ENCODE assay signal across 19 cellular contexts in the genomic region with DNA sequence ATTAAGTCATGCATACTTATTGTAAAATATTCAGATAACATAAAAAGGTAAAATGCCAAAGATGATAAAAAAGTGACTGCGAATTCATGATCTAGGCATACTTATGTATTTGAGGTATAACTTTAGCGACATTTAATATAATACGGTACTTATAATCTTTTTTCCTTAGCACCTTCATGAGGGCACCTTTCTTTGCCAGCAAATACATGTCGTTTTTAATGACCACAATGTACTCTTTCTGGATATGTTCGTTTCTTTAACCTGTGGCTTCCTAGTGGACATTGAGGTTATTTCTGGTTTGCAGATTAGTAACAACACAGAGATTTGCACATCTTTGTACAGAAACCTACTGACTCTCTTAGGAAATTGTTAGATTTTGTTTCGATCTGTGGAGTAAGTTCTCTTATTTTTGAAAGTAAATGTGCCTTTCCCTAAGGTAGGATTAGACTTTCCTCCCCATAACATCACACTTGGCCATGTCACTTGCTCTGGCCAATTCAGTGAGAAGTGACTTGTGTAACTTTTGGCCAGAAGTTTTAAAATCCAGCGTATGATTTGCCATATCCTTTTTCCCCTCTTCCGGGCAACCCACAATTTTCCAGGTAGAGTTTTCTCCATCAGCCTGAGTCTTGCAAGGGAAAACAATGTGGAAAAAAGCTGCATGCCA. TPM values are rescaled to one million over a fixed set of nuclear protein-coding genes. Genes with fewer than 3 reads are reported as not detected.
A peak's percentile ranks its signal among the peaks of the same experiment; 100 is the strongest.
DNase-seq lines count a peak whose midpoint lies in the region; ATAC-seq, FAIRE-seq and TF ChIP-seq lines count a peak whose summit lies in the region.
"Had no signal": no experiment of that assay in that cellular context is flagged by ENCODE, and none has a peak within 500 bp of the region (broad histone marks: within the 10 kb centered on the region; RNA-seq: fewer than 3 reads in every experiment).

No MANE protein-coding gene starts in this region.

- H2AFZ ChIP-seq in DND-41 (ENCODE audit: low read depth, low read length) (no peak overlapping the region), K562 (ENCODE audit: low read depth, low read length) (peak overlapping the region; percentile 29)

- DNase-seq in DND-41 (no peak), K562 (ENCODE audit: extremely low read depth in 1 of 4, low spot score in 3 of 4) (no peak), SKM-1 (lab: John Stamatoyannopoulos, UW; ENCODE audit: unreplicated experiment) (no peak)
- DNase-seq in activated T-cell treated with anti-CD3 and anti-CD28 coated beads, Interleukin-2, amount 50 U/mL, for 48 hours: no peak
- DNase-seq: Caco-2; CD4-positive, CD25-positive, alpha-beta regulatory T cell; H7; NCI-H1694 treated with DMSO at 0.1 percent for 48 hours; NCI-H510A; NCI-H748 treated with DMSO at 0.1 percent for 48 hours; NK-92 treated with Interleukin-12 subunit alpha and Interleukin-12 subunit beta, amount 100 ng/mL, for 24 hours; RPMI8226; SHP77 treated with DMSO at 0.1 percent for 48 hours; T-helper 1 cell had no signal

- no peak for FAIRE-seq in K562 (lab: Jason Lieb, UNC)

- H3K4me3 ChIP-seq in DND-41 (ENCODE audit: low read depth in 1 of 2, low read length in 2 of 2) (no peak overlapping the region), HUES48 (ENCODE audit: low read depth, low read length) (no peak overlapping the region), K562 (no peak overlapping the region), neutrophil (ENCODE audit: low read depth in 1 of 2, low read length in 1 of 2) (peak overlapping the region in 1 of 2 experiments; percentile 22)

- H3K27ac ChIP-seq in DND-41 (ENCODE audit: low read length): peak overlapping the region; percentile 29
- no peak overlapping the region for H3K27ac ChIP-seq in HUES48 (ENCODE audit: low read depth, low read length)
- H3K27ac ChIP-seq in K562 (ENCODE audit: extremely low read depth, low read depth, low read length): peak overlapping the region; percentile 72
- peak overlapping the region; percentile 78 for H3K27ac ChIP-seq in neutrophil

- H3K79me2 ChIP-seq in DND-41 (ENCODE audit: insufficient read depth, low read length): peaks cover 85% of the 10 kb centered on the region
- no peaks in the 10 kb centered on the region for H3K79me2 ChIP-seq in K562 (ENCODE audit: control insufficient read depth, insufficient read depth, low read length)

- peaks cover 3% of the 10 kb centered on the region for H3K9me1 ChIP-seq in K562 (ENCODE audit: control insufficient read depth, insufficient read depth, low read length)

- no peak for TF ChIP-seq EP300 in K562 (IDR thresholded peaks at IDR 0.05; ENCODE audit: low read length)

- H3K9me3 ChIP-seq in DND-41 (ENCODE audit: insufficient read depth, low read length, severe bottlenecking) (no peaks in the 10 kb centered on the region), HUES48 (ENCODE audit: control insufficient read depth, insufficient read depth, low read length) (no peaks in the 10 kb centered on the region), K562 (replicated peaks; ENCODE audit: control insufficient read depth, insufficient read depth, low read depth, low read length) (no peaks in the 10 kb centered on the region), neutrophil (no peaks in the 10 kb centered on the region)
- H3K9me3 ChIP-seq: Caco-2 had no signal

- intact Hi-C loops in K562 (cut with micrococcal nuclease): loop anchor here (2.0 kb wide), 1 partner anchor 83 kb away; no protein-coding TSS in a partner anchor

- no peaks in the 10 kb centered on the region for H3K27me3 ChIP-seq in DND-41 (ENCODE audit: insufficient read depth, low read length, poor library complexity)
- H3K27me3 ChIP-seq in HUES48 (ENCODE audit: control insufficient read depth, insufficient read depth, low read length): no peaks in the 10 kb centered on the region
- no peaks in the 10 kb centered on the region for H3K27me3 ChIP-seq in K562 (ENCODE audit: control insufficient read depth in 2 of 2, insufficient read depth in 2 of 2, low read length in 2 of 2)
- H3K27me3 ChIP-seq in neutrophil: no peaks in the 10 kb centered on the region

- POLR2A ChIA-PET in K562 (lab: Yijun Ruan, JAX): interaction anchor here (0.7 to 1.4 kb wide), 8 partner anchors 11 to 29 kb away, joined by 3 to 10 read pairs (median 4); no protein-coding TSS in a partner anchor

- CTCF ChIA-PET in K562 (lab: Yijun Ruan, JAX; ENCODE audit: low intra/inter-chr PET ratio): no interaction called here

- no peak for TF ChIP-seq POLR2A in K562 (conservative IDR thresholded peaks at IDR 0.05)

- 48% methylated on average over 8 of the region's 8 CpGs for WGBS in K562 (ENCODE audit: insufficient coverage, low coverage, missing lambda C conversion rate)

- in situ Hi-C loops in K562 (cut with MboI): no loop called here

- BruUV-seq in K562 (replicated peaks; lab: Mats Ljungman, UMichigan): no TSS peak

- H3K4me2 ChIP-seq in DND-41 (ENCODE audit: insufficient read depth, low read length) (no peak overlapping the region), K562 (ENCODE audit: insufficient read depth, low read length) (peak overlapping the region; percentile 76)

- TF ChIP-seq CTCF in DND-41 (IDR thresholded peaks at IDR 0.05; ENCODE audit: borderline replicate concordance, extremely low read depth, low read length, poor library complexity, severe bottlenecking) (no peak), K562 (IDR thresholded peaks at IDR 0.05 in 2 of 3, conservative IDR thresholded peaks at IDR 0.05 in 1 of 3; ENCODE audit: insufficient read depth in 2 of 3, low read depth in 1 of 3, low read length in 3 of 3) (no peak), neutrophil (IDR thresholded peaks at IDR 0.05) (no peak)

- H4K20me1 ChIP-seq in DND-41 (ENCODE audit: insufficient read depth, low read length) (no peaks in the 10 kb centered on the region), K562 (replicated peaks; ENCODE audit: control insufficient read depth, insufficient read depth, low read length) (no peaks in the 10 kb centered on the region)

- ATAC-seq in DND-41 (ENCODE audit: insufficient read depth, low read depth): no peak
- no peak for ATAC-seq in K562
- no peak for ATAC-seq in GM18511 (IDR thresholded peaks at IDR 0.05; ENCODE audit: unreplicated experiment)
- no peak for ATAC-seq in GM19452 (IDR thresholded peaks at IDR 0.05; ENCODE audit: unreplicated experiment)
- ATAC-seq: SK-N-SH treated with all-trans-retinoic acid at 6 μM for 48 hours had no signal

- no peak overlapping the region for H3K9ac ChIP-seq in DND-41 (ENCODE audit: low read depth, low read length)
- peak overlapping the region; percentile 18; the same call in 1 of the 2 replicates for H3K9ac ChIP-seq in HUES48 (ENCODE audit: low read depth, low read length)
- H3K9ac ChIP-seq in K562 (ENCODE audit: insufficient read depth in 1 of 2, low read depth in 2 of 2, low read length in 2 of 2): peak overlapping the region in 1 of 2 experiments; percentile 5; a peak in 1 of 4 replicates

- H3K4me1 ChIP-seq in DND-41 (ENCODE audit: insufficient read depth, low read length): peaks cover 90% of the 10 kb centered on the region
- peaks cover 37% of the 10 kb centered on the region for H3K4me1 ChIP-seq in HUES48 (ENCODE audit: control insufficient read depth, insufficient read depth, low read length)
- H3K4me1 ChIP-seq in K562 (replicated peaks in 1 of 2; ENCODE audit: control insufficient read depth in 2 of 2, insufficient read depth in 2 of 2, low read length in 2 of 2): peaks cover 33 to 35% of the 10 kb centered on the region in 2 experiments
- peaks cover 64 to 72% of the 10 kb centered on the region in 2 experiments for H3K4me1 ChIP-seq in neutrophil (ENCODE audit: control insufficient read depth in 1 of 2, insufficient read depth in 1 of 2, low read depth in 1 of 2, low read length in 1 of 2)

- H3K36me3 ChIP-seq in DND-41 (ENCODE audit: insufficient read depth, low read length) (0 out of 2 replicates have a peak, but pooled peaks cover 7% of the 10 kb centered on the region), HUES48 (ENCODE audit: control insufficient read depth, insufficient read depth, low read length) (no peaks in the 10 kb centered on the region), K562 (ENCODE audit: control insufficient read depth, insufficient read depth, low read length) (no peaks in the 10 kb centered on the region), neutrophil (no peaks in the 10 kb centered on the region)

- no peak for TF ChIP-seq RAD21 in K562 (CRISPR knock-in tag; conservative IDR thresholded peaks at IDR 0.05 in 1 of 2, IDR thresholded peaks at IDR 0.05 in 1 of 2)

TF ChIP-seq in K562, 482 proteins besides CTCF, POLR2A, EP300 and RAD21 (continues in another document):
- TF ChIP-seq SRF (CRISPR knock-in tag; IDR thresholded peaks at IDR 0.05): 0 out of 4 replicates have a peak, but pooled peaks of 1 of the 2 experiments have one; percentile 13
- TF ChIP-seq RFX1 (IDR thresholded peaks at IDR 0.05): 0 out of 2 replicates have a peak, but pooled peaks have one; percentile 6

RNA-seq across cellular contexts. Expression of a gene that starts 24.4 kb away (rescaled TPM):
- total RNA-seq in K562 (2011; cell fraction: chromatin; rRNA removed; ENCODE audit: low replicate concordance): 1.3 and 1.7 TPM in 2 replicates
- total RNA-seq in K562 (2011; cell fraction: nucleolus; rRNA removed): 1.5 and 1.6 TPM in 2 replicates
- total RNA-seq in K562 (2011; cell fraction: nucleoplasm; rRNA removed): 1.5 and 1.7 TPM in 2 replicates
- total RNA-seq in K562 (2014; rRNA removed): 0.45 and 0.53 TPM in 2 replicates
- 0.38 and 0.40 TPM in 2 replicates for total RNA-seq in K562 (2014; rRNA removed; fragmentation: Illumina TruSeq; extraction: Trizol)
- 1.5 TPM in 2 replicates for total RNA-seq in K562 (2015; rRNA removed; fragmentation: Illumina TruSeq; extraction: Trizol)
- total RNA-seq in K562 (2021): 1.3 and 1.7 TPM in 2 replicates
- polyA plus RNA-seq in K562 (2011; rRNA removed): 0.08 and 0.17 TPM in 2 replicates
- 0.15 and 0.21 TPM in 2 replicates for polyA plus RNA-seq in K562 (2011; cell fraction: cytosol; rRNA removed)
- polyA plus RNA-seq in K562 (2011; cell fraction: nucleus; rRNA removed): 0.24 and 0.44 TPM in 2 replicates
- 1.5 and 3.9 TPM in 2 replicates for polyA plus RNA-seq in K562 (2012)
- polyA plus RNA-seq in K562 (2014; fragmentation: Illumina TruSeq; extraction: Trizol): 0.43 and 0.54 TPM in 2 replicates
- under 1 TPM; 0.10 to 0.17 TPM for polyA plus RNA-seq in K562 (2014; fragmentation: Nextera tagmentation; extraction: Ambion mirVana)
- 0.16 and 0.33 TPM in 2 replicates for polyA plus RNA-seq in K562 (2014; rRNA removed)
- polyA minus RNA-seq in K562 (2011; rRNA and poly(A)+ RNA removed): 0.36 and 0.67 TPM in 2 replicates
- polyA minus RNA-seq in K562 (2011; cell fraction: cytosol; rRNA and poly(A)+ RNA removed): 0.36 and 1.2 TPM in 2 replicates
- polyA minus RNA-seq in K562 (2011; cell fraction: nucleus; rRNA and poly(A)+ RNA removed): 0.78 and 0.81 TPM in 2 replicates
